ENCODE assay signal across 20 cellular contexts in the genomic region with DNA sequence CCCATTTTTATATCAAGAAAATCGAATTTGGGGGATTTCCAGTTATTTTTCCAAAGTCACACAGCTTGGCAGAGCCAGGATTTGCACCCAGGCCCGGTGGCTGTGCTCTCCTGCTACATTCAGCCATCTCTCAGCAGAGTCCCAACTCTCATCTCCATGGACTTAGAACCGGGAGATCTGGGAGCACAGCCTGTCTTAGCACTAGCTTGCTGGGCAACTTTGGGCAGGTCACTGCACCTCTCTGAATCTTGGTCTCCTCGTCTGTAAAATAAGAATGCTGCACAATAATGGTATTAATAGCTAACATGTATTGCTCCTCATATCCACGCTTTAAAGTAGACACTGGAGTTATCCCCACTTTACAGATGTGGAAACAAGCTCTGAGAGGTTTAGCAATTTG. TPM values are rescaled to one million over a fixed set of nuclear protein-coding genes. Genes with fewer than 3 reads are reported as not detected.
A peak's percentile ranks its signal among the peaks of the same experiment; 100 is the strongest.
DNase-seq lines count a peak whose midpoint lies in the region; ATAC-seq, FAIRE-seq and TF ChIP-seq lines count a peak whose summit lies in the region.
"Had no signal": no experiment of that assay in that cellular context is flagged by ENCODE, and none has a peak within 500 bp of the region (broad histone marks: within the 10 kb centered on the region; RNA-seq: fewer than 3 reads in every experiment).

No MANE protein-coding gene starts in this region.

- H3K9me2 ChIP-seq in GM23338 (ENCODE audit: insufficient read depth): no peaks in the 10 kb centered on the region

- H3K9me3 Mint-ChIP-seq in GM23338 (no peaks in the 10 kb centered on the region), chondrocyte (ENCODE audit: low read depth) (no peaks in the 10 kb centered on the region)
- H3K9me3 Mint-ChIP-seq: H9, HFFc6 had no signal

- no peaks in the 10 kb centered on the region; the same call in 1 of the 3 replicates for H3K4me1 Mint-ChIP-seq in GM23338
- H3K4me1 Mint-ChIP-seq in chondrocyte (ENCODE audit: low read depth): no peaks in the 10 kb centered on the region
- H3K4me1 Mint-ChIP-seq: CD4-positive, alpha-beta memory T cell had no signal

- 0 out of 2 replicates have a peak, but pooled peaks cover 3% of the 10 kb centered on the region for H3F3A ChIP-seq in GM23338 (replicated peaks; ENCODE audit: low read depth)

- H3K4me3 Mint-ChIP-seq in GM23338: no peak overlapping the region
- H3K4me3 Mint-ChIP-seq in chondrocyte (ENCODE audit: unreplicated experiment): no peak overlapping the region
- H3K4me3 Mint-ChIP-seq: CD4-positive, alpha-beta memory T cell; H9; HFFc6 had no signal

- no peaks in the 10 kb centered on the region for H3K36me3 ChIP-seq in GM23338 (ENCODE audit: insufficient read depth)
- H3K36me3 ChIP-seq in HEK293 (ENCODE audit: control insufficient read depth in 2 of 2, insufficient read depth in 1 of 2, low read length in 2 of 2): no peaks in the 10 kb centered on the region
- no peaks in the 10 kb centered on the region for H3K36me3 ChIP-seq in bronchial epithelial cell (ENCODE audit: control insufficient read depth, insufficient read depth, low read length)

- H3K27me3 ChIP-seq in GM23338 (ENCODE audit: insufficient read depth): no peaks in the 10 kb centered on the region
- H3K27me3 ChIP-seq in bronchial epithelial cell (ENCODE audit: control insufficient read depth, insufficient read depth, low read length): no peaks in the 10 kb centered on the region

- H3K4me1 ChIP-seq in GM23338 (ENCODE audit: insufficient read depth) (no peaks in the 10 kb centered on the region; the same call in 1 of the 2 replicates), HEK293 (ENCODE audit: control insufficient read depth, insufficient read depth, low read length) (no peaks in the 10 kb centered on the region)

- no peaks in the 10 kb centered on the region for H3K79me2 ChIP-seq in GM23338 (replicated peaks; ENCODE audit: insufficient read depth)

- no peak for TF ChIP-seq CTCF in GM23338 (conservative IDR thresholded peaks at IDR 0.05; ENCODE audit: low read depth in 2 of 2)
- no peak for TF ChIP-seq CTCF in HEK293 (tag by site-specific recombination; IDR thresholded peaks at IDR 0.05)
- TF ChIP-seq CTCF in bronchial epithelial cell (IDR thresholded peaks at IDR 0.05; ENCODE audit: insufficient read depth, low read length, severe bottlenecking): no peak
- TF ChIP-seq CTCF in chondrocyte (IDR thresholded peaks at IDR 0.05): no peak

- intact Hi-C loops in posterior vena cava (cut with DNase I): no loop called here

- ATAC-seq in GM23338: no peak
- ATAC-seq: HCT116 had no signal

- H3K9me3 ChIP-seq in HEK293 (ENCODE audit: control insufficient read depth, insufficient read depth, low read depth, low read length): no peaks in the 10 kb centered on the region

- H3K27ac ChIP-seq in GM23338 (ENCODE audit: low read depth): no peak overlapping the region
- no peak overlapping the region for H3K27ac ChIP-seq in HEK293 (ENCODE audit: extremely low read depth, low read depth, low read length)

- H3K27me3 Mint-ChIP-seq in GM23338 (ENCODE audit: insufficient read depth, low read depth, poor library complexity): peaks cover 4% of the 10 kb centered on the region
- peaks cover 27% of the 10 kb centered on the region for H3K27me3 Mint-ChIP-seq in chondrocyte (ENCODE audit: low read depth)

- H3K27ac Mint-ChIP-seq in GM23338 (no peak overlapping the region), chondrocyte (ENCODE audit: unreplicated experiment) (no peak overlapping the region)
- H3K27ac Mint-ChIP-seq: CD4-positive, alpha-beta memory T cell; H9; HFFc6 had no signal

- H4K20me1 ChIP-seq in GM23338 (replicated peaks; ENCODE audit: insufficient read depth): no peaks in the 10 kb centered on the region

- no peak overlapping the region for H3K4me2 ChIP-seq in GM23338

- peak overlapping the region; percentile 56; the same call in 1 of the 2 replicates for H2AFZ ChIP-seq in GM23338

- H3K4me3 ChIP-seq in GM23338 (no peak overlapping the region), HEK293 (ENCODE audit: low read depth, low read length) (no peak overlapping the region), bronchial epithelial cell (ENCODE audit: low read depth, low read length) (no peak overlapping the region)

- no peak for DNase-seq in GM23338 (ENCODE audit: low spot score)
- no peak for DNase-seq in bronchial epithelial cell (ENCODE audit: low read depth)
- peak; percentile 5 for DNase-seq in posterior vena cava (ENCODE audit: low spot score)
- DNase-seq in chondrocyte (ENCODE audit: low spot score): no peak
- no peak for DNase-seq in dermis blood vessel endothelial cell
- DNase-seq: Calu3; CD4-positive, alpha-beta memory T cell; COR-L47; DMS53; DMS79 treated with DMSO at 0.1 percent for 48 hours; GF-D8; H9; HFFc6 had no signal

- POLR2A ChIA-PET in HEK293 (lab: Yijun Ruan, JAX): no interaction called here

- CTCF ChIA-PET in HEK293 (lab: Yijun Ruan, JAX): interaction anchor here (0.6 to 4.1 kb wide), 13 partner anchors 8 to 921 kb away, joined by 3 to 30 read pairs (median 4); no protein-coding TSS in a partner anchor

- no peaks in the 10 kb centered on the region for H3K36me3 Mint-ChIP-seq in GM23338 (ENCODE audit: low read depth)
- H3K36me3 Mint-ChIP-seq in chondrocyte (ENCODE audit: low read depth): no peaks in the 10 kb centered on the region
- H3K36me3 Mint-ChIP-seq: CD4-positive, alpha-beta memory T cell had no signal

- FAIRE-seq in bronchial epithelial cell (lab: Jason Lieb, UNC): peak; percentile 73
- FAIRE-seq: GM12891, GM18507 had no signal

TF ChIP-seq in GM23338, 12 proteins besides CTCF, POLR2A, EP300 and RAD21 (continues in another document):
- TF ChIP-seq, protein P1, sequence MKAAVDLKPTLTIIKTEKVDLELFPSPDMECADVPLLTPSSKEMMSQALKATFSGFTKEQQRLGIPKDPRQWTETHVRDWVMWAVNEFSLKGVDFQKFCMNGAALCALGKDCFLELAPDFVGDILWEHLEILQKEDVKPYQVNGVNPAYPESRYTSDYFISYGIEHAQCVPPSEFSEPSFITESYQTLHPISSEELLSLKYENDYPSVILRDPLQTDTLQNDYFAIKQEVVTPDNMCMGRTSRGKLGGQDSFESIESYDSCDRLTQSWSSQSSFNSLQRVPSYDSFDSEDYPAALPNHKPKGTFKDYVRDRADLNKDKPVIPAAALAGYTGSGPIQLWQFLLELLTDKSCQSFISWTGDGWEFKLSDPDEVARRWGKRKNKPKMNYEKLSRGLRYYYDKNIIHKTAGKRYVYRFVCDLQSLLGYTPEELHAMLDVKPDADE (IDR thresholded peaks at IDR 0.05): no peak
- TF ChIP-seq EZH2 (IDR thresholded peaks at IDR 0.05; ENCODE audit: low read depth, unreplicated experiment) (no peak), STAT1 (IDR thresholded peaks at IDR 0.05; ENCODE audit: unreplicated experiment) (no peak), EZH2phosphoT487 (IDR thresholded peaks at IDR 0.05; ENCODE audit: unreplicated experiment) (no peak), ZNF331 (CRISPR knock-in tag; IDR thresholded peaks at IDR 0.05; ENCODE audit: low read depth) (no peak)

TF ChIP-seq in HEK293, 187 proteins besides CTCF, POLR2A, EP300 and RAD21:
- TF ChIP-seq ZNF768 (tag by site-specific recombination; IDR thresholded peaks at IDR 0.05) (0 out of 2 replicates have a peak, but pooled peaks have one; percentile 35), ZSCAN16 (tag by site-specific recombination; IDR thresholded peaks at IDR 0.05) (no peak), ZNF521 (tag by site-specific recombination; IDR thresholded peaks at IDR 0.05) (no peak)
- TF ChIP-seq, protein P2, sequence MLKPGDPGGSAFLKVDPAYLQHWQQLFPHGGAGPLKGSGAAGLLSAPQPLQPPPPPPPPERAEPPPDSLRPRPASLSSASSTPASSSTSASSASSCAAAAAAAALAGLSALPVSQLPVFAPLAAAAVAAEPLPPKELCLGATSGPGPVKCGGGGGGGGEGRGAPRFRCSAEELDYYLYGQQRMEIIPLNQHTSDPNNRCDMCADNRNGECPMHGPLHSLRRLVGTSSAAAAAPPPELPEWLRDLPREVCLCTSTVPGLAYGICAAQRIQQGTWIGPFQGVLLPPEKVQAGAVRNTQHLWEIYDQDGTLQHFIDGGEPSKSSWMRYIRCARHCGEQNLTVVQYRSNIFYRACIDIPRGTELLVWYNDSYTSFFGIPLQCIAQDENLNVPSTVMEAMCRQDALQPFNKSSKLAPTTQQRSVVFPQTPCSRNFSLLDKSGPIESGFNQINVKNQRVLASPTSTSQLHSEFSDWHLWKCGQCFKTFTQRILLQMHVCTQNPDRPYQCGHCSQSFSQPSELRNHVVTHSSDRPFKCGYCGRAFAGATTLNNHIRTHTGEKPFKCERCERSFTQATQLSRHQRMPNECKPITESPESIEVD (tag by site-specific recombination; IDR thresholded peaks at IDR 0.05): no peak

RNA-seq across cellular contexts. Expression of a gene that starts 47.8 kb away (rescaled TPM):
- 0.03 TPM in 1 of 2 replicates, not detected in the other for total RNA-seq in GM23338 (2014; rRNA removed; shearing (Covaris generic))
- not detected in 2 replicates for polyA plus RNA-seq in GM23338 (2016; fragmentation: Nextera tagmentation; extraction: Ambion mirVana)
- 0.13 TPM in 1 of 2 replicates, not detected in the other for total RNA-seq in bronchial epithelial cell
- total RNA-seq in posterior vena cava: not detected
- not detected in 3 replicates for total RNA-seq in chondrocyte
- total RNA-seq in dermis blood vessel endothelial cell: not detected in 2 replicates
- total RNA-seq: A172; Calu3; CD4-positive, alpha-beta memory T cell; G401; HFFc6 had no signal
- polyA plus RNA-seq: BJ; CD4-positive, alpha-beta memory T cell had no signal
